ENCODE assay signal across 8 cellular contexts in the genomic region with DNA sequence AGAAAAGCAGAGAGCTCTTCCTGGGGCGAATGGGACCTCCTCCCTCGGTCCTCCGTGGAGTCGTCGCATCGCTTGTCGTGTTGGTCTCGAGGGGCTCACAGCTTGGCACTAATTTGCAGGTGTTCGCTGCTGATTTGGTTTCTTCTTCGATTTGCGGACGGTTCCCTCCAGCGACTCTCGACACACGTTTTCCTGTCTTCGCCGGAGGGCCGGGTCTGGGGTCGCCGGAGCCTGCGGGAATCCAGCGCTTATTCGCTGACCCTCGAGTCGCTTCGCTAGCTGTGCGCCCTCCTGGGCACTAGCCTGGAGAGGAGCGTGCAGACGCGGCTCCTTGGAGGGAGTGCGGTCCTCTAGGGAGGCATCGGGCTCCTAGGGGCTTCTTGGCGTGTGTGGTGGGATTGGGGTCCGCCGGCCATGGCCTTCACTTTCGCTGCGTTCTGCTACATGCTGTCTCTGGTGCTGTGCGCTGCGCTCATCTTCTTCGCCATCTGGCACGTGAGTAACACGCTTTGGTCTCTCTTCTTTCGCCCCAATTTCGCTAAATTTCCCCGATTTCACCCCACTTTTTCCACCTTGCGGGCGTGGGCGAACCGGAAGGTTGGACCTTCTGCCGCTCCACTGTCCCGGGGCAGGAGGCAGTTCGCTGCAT. TPM values are rescaled to one million over a fixed set of nuclear protein-coding genes. Genes with fewer than 3 reads are reported as not detected.
DNase-seq lines count a peak whose midpoint lies in the region; ATAC-seq and TF ChIP-seq lines count a peak whose summit lies in the region.

No MANE protein-coding gene starts in this region.

- intact Hi-C loops in spleen (cut with DNase I; ENCODE audit: low total_unique reads), result no loop called here

- no peak for TF ChIP-seq CTCF in WI38 (IDR thresholded peaks at IDR 0.05; ENCODE audit: low read depth, low read length)
- TF ChIP-seq CTCF in fibroblast of mammary gland (conservative IDR thresholded peaks at IDR 0.05; ENCODE audit: control insufficient read depth, insufficient read depth, low read depth, low read length), result no peak
- TF ChIP-seq CTCF in spleen (IDR thresholded peaks at IDR 0.05 in 8 of 11, conservative IDR thresholded peaks at IDR 0.05 in 3 of 11), result no peak

- WGBS in spleen, 5 donors, result 3 to 8% (median 5%) methylated on average over 26 to 52 of the region's 52 CpGs

- TF ChIP-seq POLR2A in spleen (IDR thresholded peaks at IDR 0.05), result no peak

- H3K4me3 ChIP-seq in WI38 (ENCODE audit: low read depth, low read length) (peak overlapping the region; percentile 72), fibroblast of mammary gland (ENCODE audit: control insufficient read depth, low read depth, low read length) (peak overlapping the region; percentile 65), spleen (peak overlapping the region in 7 of 8 donors; percentile 34 to 68 (median 39))

- ATAC-seq in HG02852 (IDR thresholded peaks at IDR 0.05; ENCODE audit: unreplicated experiment) (no peak), GM21423 (IDR thresholded peaks at IDR 0.05; ENCODE audit: unreplicated experiment) (no peak)

- H3K27me3 ChIP-seq in spleen (replicated peaks in 1 of 7), result peaks cover 3 to 81% (median 49%) of the 10 kb centered on the region in 7 donors

- peaks cover 0 to 6% (median 0%) of the 10 kb centered on the region in 8 donors for H3K9me3 ChIP-seq in spleen

- DNase-seq in NCI-H524 (lab: John Stamatoyannopoulos, UW), result peak; percentile 13 to 43
- no peak for DNase-seq in NCI-H524 treated with DMSO at 0.1 percent for 48 hours (lab: John Stamatoyannopoulos, UW)
- DNase-seq in fibroblast of mammary gland (ENCODE audit: low read depth), result peak; percentile 18
- no peak for DNase-seq in spleen
- no peak for DNase-seq in HUDEP-2 (lab: John Stamatoyannopoulos, UW; ENCODE audit: unreplicated experiment in 76 of 76)

- no peak overlapping the region for H3K27ac ChIP-seq in spleen

- H3K36me3 ChIP-seq in spleen, result no peaks in the 10 kb centered on the region

- peaks cover 14 to 28% (median 24%) of the 10 kb centered on the region in 6 donors for H3K4me1 ChIP-seq in spleen

RNA-seq across cellular contexts. Expression of a gene that starts 0.8 kb away (rescaled TPM):
- 1 to 10 TPM in 5 of 7 donors, under 1 TPM in 2; 0.68 to 4.1 (median 2.6) TPM for total RNA-seq in spleen
- 1 to 10 TPM; 1.6 to 2.2 (median 1.7) TPM for polyA plus RNA-seq in spleen

Comparison
In these comparisons a context has a peak if more than half of its experiments do, and no peak if none do; other contexts are left out.
1. DNase-seq: peak in NCI-H524 (2 of 2) and fibroblast of mammary gland (single experiment); none in NCI-H524 treated with DMSO at 0.1 percent for 48 hours (single experiment), spleen (single experiment) and HUDEP-2 (0 of 76).
2. Peak in every context shown above with its lines, with median percentiles within 50 percentile points of each other: H3K4me3 ChIP-seq.